Comparison of ENCODE assay signal across 34 cellular contexts in the genomic region with DNA sequence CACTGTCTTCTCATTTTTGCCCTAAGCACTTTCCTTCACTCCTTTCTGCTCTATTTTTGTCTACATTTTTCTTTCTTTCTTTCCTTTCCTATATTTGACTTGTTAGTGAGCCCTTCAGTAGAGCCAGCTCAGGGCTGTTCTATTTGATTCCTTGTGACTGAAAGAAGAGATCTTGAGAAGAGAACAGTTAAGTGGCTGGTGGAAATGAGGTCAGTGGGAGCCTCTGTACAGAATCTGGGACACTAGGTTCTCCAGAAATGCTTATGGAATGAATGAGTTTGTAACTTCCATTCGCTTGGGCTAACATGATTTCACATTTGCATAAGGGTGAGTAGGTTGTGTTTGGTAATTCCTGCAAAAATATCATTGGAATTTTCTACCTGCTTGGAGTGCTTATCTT. TPM values are rescaled to one million over a fixed set of nuclear protein-coding genes. Genes with fewer than 3 reads are reported as not detected.
"Had no signal": no experiment of that assay in that cellular context is flagged by ENCODE, and none has a peak within 500 bp of the region (broad histone marks: within the 10 kb centered on the region; RNA-seq: fewer than 3 reads in every experiment).

No MANE protein-coding gene starts in this region.

- DNase-seq: activated CD4-positive, alpha-beta memory T cell treated with anti-CD3 and anti-CD28 coated beads for 36 hours; activated CD4-positive, alpha-beta T cell treated with anti-CD3 and anti-CD28 coated beads for 4 hours; activated CD4-positive, alpha-beta T cell treated with anti-CD3 and anti-CD28 coated beads, Interleukin-2, amount 10 ng/mL, durations not matched to agents 24 days and 14 days; activated CD4-positive, alpha-beta T cell treated with anti-CD3 and anti-CD28 coated beads, Interleukin-2, amount 50 U/mL, for 1 hour; activated CD4-positive, alpha-beta T cell treated with anti-CD3 and anti-CD28 coated beads, Interleukin-2, amount 50 U/mL, for 4 hours; activated CD4-positive, CD25-positive, alpha-beta regulatory T cell; activated CD8-positive, alpha-beta memory T cell treated with anti-CD3 and anti-CD28 coated beads, Interleukin-2, amount 50 U/mL, for 4 hours; activated CD8-positive, alpha-beta T cell treated with anti-CD3 and anti-CD28 coated beads for 36 hours; activated effector memory CD4-positive, alpha-beta T cell treated with anti-CD3 and anti-CD28 coated beads, Interleukin-2, amount 50 U/mL, for 16 hours; activated gamma-delta T cell treated with Interleukin-2 at 50 U/mL for 16 hours; activated naive CD4-positive, alpha-beta T cell; activated naive CD4-positive, alpha-beta T cell treated with anti-CD3 and anti-CD28 coated beads for 36 hours; activated naive CD4-positive, alpha-beta T cell treated with anti-CD3 and anti-CD28 coated beads, Interleukin-2, amount 50 U/mL, for 16 hours; activated naive CD8-positive, alpha-beta T cell treated with anti-CD3 and anti-CD28 coated beads for 36 hours; activated T-cell treated with anti-CD3 and anti-CD28 coated beads for 4 hours; activated T-cell treated with anti-CD3 and anti-CD28 coated beads, Interleukin-2, amount 50 U/mL, for 1 hour; activated T-cell treated with anti-CD3 and anti-CD28 coated beads, Interleukin-2, amount 50 U/mL, for 4 hours; activated T-cell treated with anti-CD3 and anti-CD28 coated beads, Interleukin-2, amount 50 U/mL, for 72 hours; adrenal gland; amniotic stem cell; aorta; body of pancreas; brain microvascular endothelial cell; central memory CD4-positive, alpha-beta T cell; T-helper 1 cell; T-helper 2 cell; T-helper 9 cell had no signal

- H3K27me3 ChIP-seq: adrenal gland, body of pancreas, brain microvascular endothelial cell, breast epithelium had no signal

- H3K36me3 ChIP-seq: adrenal gland, brain microvascular endothelial cell, breast epithelium had no signal

- H3K4me3 ChIP-seq: adrenal gland, body of pancreas, breast epithelium had no signal

- H3K27ac ChIP-seq: adrenal gland, body of pancreas, brain microvascular endothelial cell, breast epithelium, VCaP had no signal

- H3K9me3 ChIP-seq: adrenal gland, body of pancreas, breast epithelium had no signal

- ATAC-seq: activated CD4-positive, CD25-positive, alpha-beta regulatory T cell treated with anti-CD3 and anti-CD28 coated beads, Interleukin-2, amount 50 U/mL, for 24 hours; activated CD8-positive, alpha-beta T cell treated with anti-CD3 and anti-CD28 coated beads for 36 hours; activated naive CD4-positive, alpha-beta T cell treated with anti-CD3 and anti-CD28 coated beads, Interleukin-2, amount 50 U/mL, for 72 hours; activated T-cell treated with anti-CD3 and anti-CD28 coated beads, Interleukin-2, amount 50 U/mL, for 4 hours; activated T-cell treated with anti-CD3 and anti-CD28 coated beads, Interleukin-2, amount 50 U/mL, for 72 hours; activated T-helper 17 cell treated with anti-CD3 and anti-CD28 coated beads, Interleukin-2, amount 50 U/mL, for 72 hours; body of pancreas had no signal

- H3K4me1 ChIP-seq: adrenal gland, body of pancreas, breast epithelium had no signal

RNA-seq across cellular contexts. Expression of a gene that starts 45.6 kb away (rescaled TPM):
- total RNA-seq: activated CD4-positive, alpha-beta memory T cell treated with anti-CD3 and anti-CD28 coated beads for 36 hours; activated CD4-positive, alpha-beta T cell treated with anti-CD3 and anti-CD28 coated beads, Interleukin-2, amount 10 ng/mL, durations not matched to agents 24 days and 14 days; activated CD8-positive, alpha-beta memory T cell treated with anti-CD3 and anti-CD28 coated beads for 36 hours; activated CD8-positive, alpha-beta T cell treated with anti-CD3 and anti-CD28 coated beads for 36 hours; activated naive CD4-positive, alpha-beta T cell treated with anti-CD3 and anti-CD28 coated beads for 36 hours; activated naive CD4-positive, alpha-beta T cell treated with anti-CD3 and anti-CD28 coated beads, Interleukin-2, amount 50 U/mL, for 72 hours; activated naive CD8-positive, alpha-beta T cell treated with anti-CD3 and anti-CD28 coated beads for 36 hours; activated T-cell treated with anti-CD3 and anti-CD28 coated beads, Interleukin-2, amount 50 U/mL, for 4 hours; activated T-cell treated with anti-CD3 and anti-CD28 coated beads, Interleukin-2, amount 50 U/mL, for 72 hours; activated T-helper 1 cell treated with anti-CD3 and anti-CD28 coated beads, Interleukin-12 subunit alpha, Interleukin-12 subunit beta, Interleukin-2, Interleukin-4 antibody, amounts not matched to agents 30 ng/mL and 10 ng/mL and 1 ng/mL, durations not matched to agents 14 hours and 24 hours and 36 hours; activated T-helper 17 cell treated with anti-CD3 and anti-CD28 coated beads, Interleukin-2, amount 50 U/mL, for 72 hours; body of pancreas had no signal
